Comparison of ENCODE assay signal across 8 cellular contexts in the genomic region with DNA sequence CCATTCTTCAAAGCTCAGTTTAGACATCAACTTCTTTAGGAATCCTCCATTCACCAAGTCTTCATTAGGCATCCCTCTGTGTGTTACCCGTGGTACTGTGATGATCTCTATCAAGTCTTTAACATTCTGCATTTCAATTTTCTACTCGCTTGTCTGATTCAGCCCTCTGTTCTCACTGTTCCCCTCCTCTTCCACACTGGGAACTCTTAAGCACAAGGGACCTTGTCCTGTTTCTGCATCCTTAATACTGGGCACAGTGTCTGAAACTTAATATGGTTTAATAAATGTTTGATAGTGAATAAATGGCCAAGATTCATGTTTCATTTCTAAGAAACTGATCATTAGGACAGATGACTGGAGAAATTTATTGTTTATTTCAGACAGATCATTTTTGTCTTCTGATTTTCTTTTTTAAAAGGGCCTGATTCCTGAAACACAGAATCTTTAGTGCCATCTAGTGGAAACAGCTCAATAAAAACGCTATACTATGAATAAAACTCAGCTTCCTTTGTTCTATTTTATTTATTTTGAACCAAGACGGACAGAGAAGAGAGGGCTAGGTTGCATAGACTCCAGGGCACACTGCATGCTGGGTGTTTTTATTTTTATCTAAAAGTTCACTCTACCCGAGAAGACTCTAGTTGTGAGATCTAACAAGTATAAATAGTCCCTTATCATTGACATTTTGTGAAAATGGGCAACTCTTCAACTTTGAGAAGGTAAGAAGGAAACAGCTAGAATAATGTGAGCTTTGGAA. TPM values are rescaled to one million over a fixed set of nuclear protein-coding genes. Genes with fewer than 3 reads are reported as not detected.
DNase-seq lines count a peak whose midpoint lies in the region; ATAC-seq and TF ChIP-seq lines count a peak whose summit lies in the region.

No MANE protein-coding gene starts in this region.

- H3K4me1 Mint-ChIP-seq in natural killer cell = no peaks in the 10 kb centered on the region
- no peaks in the 10 kb centered on the region for H3K4me1 Mint-ChIP-seq in natural killer cell treated with Interleukin-12 subunit alpha and Interleukin-12 subunit beta and Interleukin-15 and Interleukin-18, amount 100 ng/mL, for 72 hours (ENCODE audit: low read depth in 2 of 2)
- H3K4me1 Mint-ChIP-seq in activated T-cell treated with anti-CD3 and anti-CD28 coated beads, Interleukin-2, amount 50 U/mL, for 4 hours (ENCODE audit: low read depth) = peaks cover 3% of the 10 kb centered on the region

- no peaks in the 10 kb centered on the region for H3K9me3 ChIP-seq in liver (ENCODE audit: control insufficient read depth in 4 of 4, low read length in 3 of 4)

- TF ChIP-seq RAD21 in liver (IDR thresholded peaks at IDR 0.05) = peak; percentile 75 to 77

- no peak overlapping the region for H3K4me3 ChIP-seq in liver (ENCODE audit: low read depth in 1 of 3, low read length in 3 of 3)

- H3K27ac Mint-ChIP-seq in natural killer cell = no peak overlapping the region
- no peak overlapping the region for H3K27ac Mint-ChIP-seq in natural killer cell treated with Interleukin-12 subunit alpha and Interleukin-12 subunit beta and Interleukin-15 and Interleukin-18, amount 100 ng/mL, for 72 hours

- intact Hi-C loops in natural killer cell (cut with micrococcal nuclease) = loop anchor here (1.0 to 5.0 kb wide), 2 partner anchors 61 to 556 kb away; partner anchors contain the start of gene CD58

- ATAC-seq in natural killer cell = peak in 1 of 3 donors; percentile 52
- no peak for ATAC-seq in natural killer cell treated with Interleukin-12 subunit alpha and Interleukin-12 subunit beta and Interleukin-15 and Interleukin-18, amount 100 ng/mL, for 72 hours
- no peak for ATAC-seq in GM19035 (IDR thresholded peaks at IDR 0.05; ENCODE audit: unreplicated experiment)
- no peak for ATAC-seq in activated T-cell treated with anti-CD3 and anti-CD28 coated beads, Interleukin-2, amount 50 U/mL, for 4 hours

- no peaks in the 10 kb centered on the region for H3K36me3 Mint-ChIP-seq in natural killer cell
- no peaks in the 10 kb centered on the region for H3K36me3 Mint-ChIP-seq in natural killer cell treated with Interleukin-12 subunit alpha and Interleukin-12 subunit beta and Interleukin-15 and Interleukin-18, amount 100 ng/mL, for 72 hours
- H3K36me3 Mint-ChIP-seq in activated T-cell treated with anti-CD3 and anti-CD28 coated beads, Interleukin-2, amount 50 U/mL, for 4 hours (ENCODE audit: insufficient read depth) = no peaks in the 10 kb centered on the region

- H3K27me3 Mint-ChIP-seq in natural killer cell (ENCODE audit: low read depth in 2 of 2) = peaks cover 5 to 14% of the 10 kb centered on the region in 2 donors
- peaks cover 7 to 14% of the 10 kb centered on the region in 2 donors for H3K27me3 Mint-ChIP-seq in natural killer cell treated with Interleukin-12 subunit alpha and Interleukin-12 subunit beta and Interleukin-15 and Interleukin-18, amount 100 ng/mL, for 72 hours
- peaks cover 5% of the 10 kb centered on the region for H3K27me3 Mint-ChIP-seq in activated T-cell treated with anti-CD3 and anti-CD28 coated beads, Interleukin-2, amount 50 U/mL, for 4 hours (ENCODE audit: low read depth)

- TF ChIP-seq CTCF in natural killer cell (IDR thresholded peaks at IDR 0.05) (peak; percentile 43), liver (IDR thresholded peaks at IDR 0.05; ENCODE audit: low read depth, low read length, missing input control) (peak; percentile 38)

- H3K36me3 ChIP-seq in liver (ENCODE audit: control insufficient read depth in 4 of 4, insufficient read depth in 3 of 4, low read depth in 1 of 4, low read length in 3 of 4) = no peaks in the 10 kb centered on the region

- H3K4me1 ChIP-seq in liver (ENCODE audit: control insufficient read depth in 4 of 4, insufficient read depth in 4 of 4, low read length in 3 of 4) = no peaks in the 10 kb centered on the region

- no peak for DNase-seq in natural killer cell
- no peak for DNase-seq in natural killer cell treated with Interleukin-12 subunit alpha and Interleukin-12 subunit beta and Interleukin-15 and Interleukin-18, amount 100 ng/mL, for 72 hours (ENCODE audit: low spot score)
- peak; percentile 37 for DNase-seq in NCI-H2196 treated with DMSO at 0.1 percent for 48 hours (lab: John Stamatoyannopoulos, UW; ENCODE audit: unreplicated experiment)
- DNase-seq in central memory CD4-positive, alpha-beta T cell = peak; percentile 22
- DNase-seq in NK-92 (lab: John Stamatoyannopoulos, UW; ENCODE audit: unreplicated experiment) = no peak
- no peak for DNase-seq in activated T-cell treated with anti-CD3 and anti-CD28 coated beads, Interleukin-2, amount 50 U/mL, for 4 hours

- WGBS in liver = 26% methylated on average over 5 of the region's 5 CpGs

- no peak overlapping the region for H3K4me3 Mint-ChIP-seq in natural killer cell
- H3K4me3 Mint-ChIP-seq in natural killer cell treated with Interleukin-12 subunit alpha and Interleukin-12 subunit beta and Interleukin-15 and Interleukin-18, amount 100 ng/mL, for 72 hours = no peak overlapping the region
- no peak overlapping the region for H3K4me3 Mint-ChIP-seq in activated T-cell treated with anti-CD3 and anti-CD28 coated beads, Interleukin-2, amount 50 U/mL, for 4 hours

- H3K9ac ChIP-seq in liver (ENCODE audit: low read depth in 1 of 2, low read length in 2 of 2) = peak overlapping the region in 1 of 2 donors; percentile 14

- H3K27ac ChIP-seq in liver (ENCODE audit: low read depth in 1 of 2, low read length in 2 of 2) = no peak overlapping the region

- H3K9me3 Mint-ChIP-seq in natural killer cell = no peaks in the 10 kb centered on the region
- no peaks in the 10 kb centered on the region for H3K9me3 Mint-ChIP-seq in natural killer cell treated with Interleukin-12 subunit alpha and Interleukin-12 subunit beta and Interleukin-15 and Interleukin-18, amount 100 ng/mL, for 72 hours
- H3K9me3 Mint-ChIP-seq in activated T-cell treated with anti-CD3 and anti-CD28 coated beads, Interleukin-2, amount 50 U/mL, for 4 hours = no peaks in the 10 kb centered on the region

- no peaks in the 10 kb centered on the region for H3K27me3 ChIP-seq in liver (ENCODE audit: control insufficient read depth in 4 of 4, insufficient read depth in 4 of 4, low read length in 3 of 4)

TF ChIP-seq in liver, 16 proteins besides CTCF, POLR2A, EP300 and RAD21:
- TF ChIP-seq, protein P1, sequence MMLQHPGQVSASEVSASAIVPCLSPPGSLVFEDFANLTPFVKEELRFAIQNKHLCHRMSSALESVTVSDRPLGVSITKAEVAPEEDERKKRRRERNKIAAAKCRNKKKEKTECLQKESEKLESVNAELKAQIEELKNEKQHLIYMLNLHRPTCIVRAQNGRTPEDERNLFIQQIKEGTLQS (IDR thresholded peaks at IDR 0.05) = no peak
- no peak for TF ChIP-seq RXRA (IDR thresholded peaks at IDR 0.05)

RNA-seq across cellular contexts. Expression of gene TRIM45, which starts 7.0 kb away (rescaled TPM):
- total RNA-seq in natural killer cell (1 to 10 TPM in 1 of 3 donors, under 1 TPM in 2; 0.33 to 1.2 (median 0.77) TPM), liver (1 to 10 TPM in 1 of 2 donors, under 1 TPM in 1; 0.59 to 1.5 TPM)
- total RNA-seq in natural killer cell treated with Interleukin-12 subunit alpha and Interleukin-12 subunit beta and Interleukin-15 and Interleukin-18, amount 100 ng/mL, for 72 hours = 1 to 10 TPM in 1 of 2 donors, under 1 TPM in 1; 0.86 to 1.6 TPM
- under 1 TPM; 0.28 to 0.44 TPM for polyA plus RNA-seq in liver
- under 1 TPM; 0.15 to 0.33 (median 0.21) TPM for total RNA-seq in activated T-cell treated with anti-CD3 and anti-CD28 coated beads, Interleukin-2, amount 50 U/mL, for 4 hours

Comparison
In these comparisons a context has a peak if more than half of its experiments do, and no peak if none do; other contexts are left out.
1. DNase-seq: peak in NCI-H2196 treated with DMSO at 0.1 percent for 48 hours (single experiment) and central memory CD4-positive, alpha-beta T cell (single experiment); none in natural killer cell (single experiment), natural killer cell treated with Interleukin-12 subunit alpha and Interleukin-12 subunit beta and Interleukin-15 and Interleukin-18, amount 100 ng/mL, for 72 hours (single experiment), NK-92 (single experiment) and activated T-cell treated with anti-CD3 and anti-CD28 coated beads, Interleukin-2, amount 50 U/mL, for 4 hours (single experiment).